ENCODE assay signal across 20 cellular contexts in the genomic region with DNA sequence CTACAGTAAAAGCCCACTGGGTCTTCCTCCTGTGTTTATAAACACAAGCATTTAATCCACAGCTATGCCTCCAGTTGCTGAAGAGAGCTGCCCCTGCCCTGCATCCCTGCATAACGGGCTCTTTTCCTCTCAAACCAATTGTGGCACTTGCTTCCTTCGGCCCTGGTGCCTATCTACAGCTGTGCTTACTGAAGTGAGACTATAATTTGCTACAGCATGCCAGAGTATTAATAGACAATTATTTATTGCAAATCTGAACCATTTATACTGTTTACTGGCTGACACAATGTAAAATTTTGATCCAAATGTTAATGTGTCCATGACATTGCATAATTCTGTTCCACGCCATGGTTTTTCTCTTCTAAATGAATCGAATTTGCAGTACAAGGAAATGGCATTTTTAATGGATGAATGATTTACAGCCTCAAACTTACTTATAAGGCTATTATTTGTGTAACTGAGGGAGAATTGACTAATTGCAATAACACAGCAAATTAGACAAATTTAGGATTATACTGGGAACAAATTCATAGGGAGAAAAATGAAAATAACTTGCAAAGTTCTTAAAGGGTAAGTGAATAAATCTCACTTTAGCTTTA.
"Had no signal": no experiment of that assay in that cellular context is flagged by ENCODE, and none has a peak within 500 bp of the region (broad histone marks: within the 10 kb centered on the region; RNA-seq: fewer than 3 reads in every experiment).

No MANE protein-coding gene starts in this region.

- H3K4me1 Mint-ChIP-seq: naive thymus-derived CD4-positive, alpha-beta T cell; stimulated activated memory B cell treated with anti-CD40 and anti-IgM and Interleukin-4, amounts not matched to agents 10 μg/mL and 1 μg/mL and 100 μg/mL, for 72 hours had no signal

- H3K79me2 ChIP-seq: parathyroid adenoma had no signal

- H3K4me3 Mint-ChIP-seq: naive thymus-derived CD4-positive, alpha-beta T cell; nephron progenitor cell; stimulated activated memory B cell treated with anti-CD40 and anti-IgM and Interleukin-4, amounts not matched to agents 10 μg/mL and 1 μg/mL and 100 μg/mL, for 72 hours; stimulated activated naive CD8-positive, alpha-beta T cell treated with anti-CD3 and anti-CD28 coated beads, Interleukin-15, Interleukin-2, amounts not matched to agents 100 ng/mL and 50 ng/mL, for 24 hours had no signal

- H3K36me3 ChIP-seq: esophagus muscularis mucosa, gastrocnemius medialis, heart right ventricle, prostate gland, right lobe of liver, tibial nerve, upper lobe of right lung, vagina had no signal

- H3K36me3 Mint-ChIP-seq: naive thymus-derived CD4-positive, alpha-beta T cell; stimulated activated memory B cell treated with anti-CD40 and anti-IgM and Interleukin-4, amounts not matched to agents 10 μg/mL and 1 μg/mL and 100 μg/mL, for 72 hours had no signal

- DNase-seq: dorsolateral prefrontal cortex; effector CD8-positive, alpha-beta T cell; gastrocnemius medialis; heart right ventricle; hypothalamus; kidney glomerular epithelial cell; mammary epithelial cell; naive thymus-derived CD4-positive, alpha-beta T cell; nephron progenitor cell; retina; right lobe of liver; stimulated activated CD4-positive, alpha-beta T cell treated with anti-CD3 and anti-CD28 coated beads, Interleukin-4, amount 100 ng/mL, for 24 hours; upper lobe of right lung had no signal

- H3K27ac Mint-ChIP-seq: naive thymus-derived CD4-positive, alpha-beta T cell; nephron progenitor cell; stimulated activated memory B cell treated with anti-CD40 and anti-IgM and Interleukin-4, amounts not matched to agents 10 μg/mL and 1 μg/mL and 100 μg/mL, for 72 hours; stimulated activated naive CD8-positive, alpha-beta T cell treated with anti-CD3 and anti-CD28 coated beads, Interleukin-15, Interleukin-2, amounts not matched to agents 100 ng/mL and 50 ng/mL, for 24 hours had no signal

- H3K27me3 Mint-ChIP-seq: stimulated activated memory B cell treated with anti-CD40 and anti-IgM and Interleukin-4, amounts not matched to agents 10 μg/mL and 1 μg/mL and 100 μg/mL, for 72 hours had no signal

- H3K9ac ChIP-seq: parathyroid adenoma had no signal

- H3K4me1 ChIP-seq: gastrocnemius medialis, parathyroid adenoma, prostate gland, right lobe of liver, tibial nerve, upper lobe of right lung had no signal

- H3K27me3 ChIP-seq: esophagus muscularis mucosa, gastrocnemius medialis, heart right ventricle, upper lobe of right lung, vagina had no signal

- H3K9me3 Mint-ChIP-seq: naive thymus-derived CD4-positive, alpha-beta T cell; nephron progenitor cell; stimulated activated memory B cell treated with anti-CD40 and anti-IgM and Interleukin-4, amounts not matched to agents 10 μg/mL and 1 μg/mL and 100 μg/mL, for 72 hours; stimulated activated naive CD8-positive, alpha-beta T cell treated with anti-CD3 and anti-CD28 coated beads, Interleukin-15, Interleukin-2, amounts not matched to agents 100 ng/mL and 50 ng/mL, for 24 hours had no signal

- H3K27ac ChIP-seq: dorsolateral prefrontal cortex, esophagus muscularis mucosa, gastrocnemius medialis, heart right ventricle, parathyroid adenoma, prostate gland, right lobe of liver, tibial nerve, upper lobe of right lung, vagina had no signal

- H3K9me3 ChIP-seq: esophagus muscularis mucosa, gastrocnemius medialis, heart right ventricle, prostate gland, right lobe of liver, tibial nerve, upper lobe of right lung, vagina had no signal

- H2AFZ ChIP-seq: parathyroid adenoma had no signal

- H3K4me3 ChIP-seq: dorsolateral prefrontal cortex, esophagus muscularis mucosa, gastrocnemius medialis, heart right ventricle, prostate gland, right lobe of liver, tibial nerve, upper lobe of right lung, vagina had no signal
